In genomic region chr5:132180134-132180745, GRCh38 we compare ENCODE assay signal across 1 cellular context.
TF ChIP-seq lines count a peak whose summit lies in the region.

No MANE protein-coding gene starts in this region.

TF ChIP-seq in K562, 482 proteins besides CTCF, POLR2A, EP300 and RAD21 (continued from another document):
- TF ChIP-seq MLX (CRISPR knock-in tag; conservative IDR thresholded peaks at IDR 0.05) (no peak), TAF9B (IDR thresholded peaks at IDR 0.05; ENCODE audit: partially characterized antibody) (no peak), BRD9 (IDR thresholded peaks at IDR 0.05; ENCODE audit: low read depth, partially characterized antibody) (peak; percentile 93), SRSF7 (optimal IDR thresholded peaks at IDR 0.05; ENCODE audit: low read depth, low read length) (no peak), ATF3 (IDR thresholded peaks at IDR 0.05) (no peak), ATF3 (CRISPR knock-in tag; conservative IDR thresholded peaks at IDR 0.05) (no peak), PREB (CRISPR knock-in tag; IDR thresholded peaks at IDR 0.05) (0 out of 2 replicates have a peak, but pooled peaks have one; percentile 38), ZNF740 (CRISPR knock-in tag; IDR thresholded peaks at IDR 0.05) (no peak), ZNF740 (tag; IDR thresholded peaks at IDR 0.05) (no peak), TGIF2 (CRISPR knock-in tag; IDR thresholded peaks at IDR 0.05) (no peak), FIP1L1 (IDR thresholded peaks at IDR 0.05; ENCODE audit: low read depth, low read length, poor library complexity, severe bottlenecking) (no peak), NR0B1 (IDR thresholded peaks at IDR 0.05; ENCODE audit: partially characterized antibody) (no peak), STAG1 (CRISPR knock-in tag; IDR thresholded peaks at IDR 0.05; ENCODE audit: borderline replicate concordance) (no peak), PCBP2 (IDR thresholded peaks at IDR 0.05; ENCODE audit: low read depth, low read length, poor library complexity, severe bottlenecking) (no peak), L3MBTL2 (IDR thresholded peaks at IDR 0.05) (peak; percentile 36), ZNF274 (IDR thresholded peaks at IDR 0.05; ENCODE audit: borderline replicate concordance, low read depth, low read length) (no peak), RBM22 (IDR thresholded peaks at IDR 0.05; ENCODE audit: low read depth, low read length, poor library complexity, severe bottlenecking) (no peak), TAF7 (tag; IDR thresholded peaks at IDR 0.05) (no peak; the same call in 1 of the 2 replicates), ESRRB (CRISPR knock-in tag; IDR thresholded peaks at IDR 0.05; ENCODE audit: borderline replicate concordance) (no peak), CREBBP (IDR thresholded peaks at IDR 0.05; ENCODE audit: low read depth, low read length) (no peak), HDAC3 (IDR thresholded peaks at IDR 0.05; ENCODE audit: borderline replicate concordance, partially characterized antibody) (no peak), SNIP1 (IDR thresholded peaks at IDR 0.05; ENCODE audit: low read depth) (no peak), ZNF408 (CRISPR knock-in tag; IDR thresholded peaks at IDR 0.05; ENCODE audit: low read depth) (no peak), MED1 (CRISPR knock-in tag; IDR thresholded peaks at IDR 0.05; ENCODE audit: borderline replicate concordance) (no peak), NFE2 (IDR thresholded peaks at IDR 0.05; ENCODE audit: low read depth) (no peak), NCOR1 (IDR thresholded peaks at IDR 0.05) (no peak), RB1 (IDR thresholded peaks at IDR 0.05; ENCODE audit: low read depth) (0 out of 2 replicates have a peak, but pooled peaks have one; percentile 23), MXD1 (CRISPR knock-in tag; IDR thresholded peaks at IDR 0.05; ENCODE audit: borderline replicate concordance, poor library complexity, severe bottlenecking) (no peak), RCOR1 (IDR thresholded peaks at IDR 0.05; ENCODE audit: borderline replicate concordance in 1 of 2, low read depth in 2 of 2, low read length in 2 of 2) (peak in 1 of 2 experiments; percentile 63; a peak in 1 of 4 replicates)
